In the genomic region with DNA sequence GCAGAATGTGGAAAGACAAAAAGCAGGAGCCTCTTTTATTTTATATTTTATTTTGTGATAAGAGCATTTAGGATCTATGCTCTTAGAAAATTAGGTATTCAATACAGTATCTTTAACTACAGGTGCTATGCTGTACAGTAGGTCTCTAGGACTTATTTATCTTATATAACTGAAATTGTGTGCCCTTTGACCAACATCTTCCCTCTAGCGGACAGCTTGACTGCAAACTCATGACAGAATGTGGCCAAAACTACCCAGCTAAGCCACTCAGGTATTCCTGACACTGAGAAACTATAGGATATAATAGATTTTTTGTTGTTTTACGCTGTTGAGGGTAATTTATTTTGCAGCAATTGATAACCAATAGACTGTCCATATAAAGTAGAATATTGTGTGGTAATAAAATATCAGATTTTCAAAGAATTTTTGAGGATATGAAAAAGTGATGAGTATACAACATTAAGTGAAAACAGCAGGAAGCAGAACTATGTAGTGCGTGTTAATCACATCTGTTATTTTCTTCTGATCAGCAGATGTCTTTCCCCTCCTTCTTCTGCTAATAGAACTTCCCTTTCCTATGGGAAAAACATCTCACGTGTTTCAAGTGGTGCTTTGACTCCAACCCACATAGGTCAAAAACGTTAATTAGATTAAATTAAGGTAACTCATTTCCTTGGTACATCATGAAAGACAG, we compare ENCODE assay signal across 20 cellular contexts.
DNase-seq lines count a peak whose midpoint lies in the region; ATAC-seq, FAIRE-seq and TF ChIP-seq lines count a peak whose summit lies in the region.
"Had no signal": no experiment of that assay in that cellular context is flagged by ENCODE, and none has a peak within 500 bp of the region (broad histone marks: within the 10 kb centered on the region; RNA-seq: fewer than 3 reads in every experiment).

No MANE protein-coding gene starts in this region.

- H3F3A ChIP-seq in PC-3 (ENCODE audit: low read length, unreplicated experiment), result no peaks in the 10 kb centered on the region

- CTCF ChIA-PET in PC-3 (lab: Charles Lee), result no interaction called here

- intact Hi-C loops in PC-3 (cut with micrococcal nuclease), result loop anchor here (10.0 kb wide), 1 partner anchor 1027 kb away; no protein-coding TSS in a partner anchor
- intact Hi-C loops in adrenal gland (cut with DNase I), result loop anchor here (10.0 kb wide), 3 partner anchors 67 to 877 kb away; partner anchors contain the start of gene SELENOP (in 1 of the 2)

- TF ChIP-seq POLR2A in adrenal gland (IDR thresholded peaks at IDR 0.05), result no peak

- H3K4me1 ChIP-seq in PC-3 (ENCODE audit: insufficient read depth, low read length) (peaks cover 5% of the 10 kb centered on the region), adrenal gland (replicated peaks in 1 of 2) (peaks cover 9 to 30% of the 10 kb centered on the region in 2 donors), small intestine (ENCODE audit: control insufficient read depth in 2 of 2, insufficient read depth in 1 of 2, low read depth in 1 of 2, low read length in 1 of 2) (peaks cover 5% of the 10 kb centered on the region in 2 donors)

- ATAC-seq in PC-3 (no peak), left lobe of liver (peak; percentile 68), GM18517 (IDR thresholded peaks at IDR 0.05; ENCODE audit: unreplicated experiment) (no peak), GM19023 (IDR thresholded peaks at IDR 0.05; ENCODE audit: unreplicated experiment) (no peak)
- ATAC-seq: CD8-positive, alpha-beta T cell had no signal

- H3K79me2 ChIP-seq in PC-3 (ENCODE audit: low read length), result no peaks in the 10 kb centered on the region

- H3K27me3 ChIP-seq in PC-3 (ENCODE audit: low read length) (no peaks in the 10 kb centered on the region), adrenal gland (no peaks in the 10 kb centered on the region), small intestine (ENCODE audit: control insufficient read depth in 2 of 2, insufficient read depth in 2 of 2, low read length in 2 of 2) (no peaks in the 10 kb centered on the region)
- H3K27me3 ChIP-seq: BLaER1 treated with 17β-estradiol and CSF1 and Interleukin-3, amounts not matched to agents 10 nM and 100 nM; Peyer's patch had no signal

- BruUV-seq in PC-3 (replicated peaks; lab: Mats Ljungman, UMichigan), result no TSS peak

- H4K20me1 ChIP-seq in PC-3 (ENCODE audit: low read length), result no peaks in the 10 kb centered on the region
- H4K20me1 ChIP-seq: BLaER1 treated with 17β-estradiol and CSF1 and Interleukin-3, amounts not matched to agents 10 nM and 100 nM had no signal

- H3K36me3 ChIP-seq in PC-3 (ENCODE audit: low read depth, low read length) (no peaks in the 10 kb centered on the region), adrenal gland (replicated peaks in 1 of 2) (no peaks in the 10 kb centered on the region), small intestine (ENCODE audit: control insufficient read depth in 2 of 2, insufficient read depth in 2 of 2, low read length in 2 of 2) (no peaks in the 10 kb centered on the region)
- H3K36me3 ChIP-seq: BLaER1 treated with 17β-estradiol and CSF1 and Interleukin-3, amounts not matched to agents 10 nM and 100 nM; Peyer's patch had no signal

- DNase-seq in PC-3 (no peak), adrenal gland (no peak), left lobe of liver (ENCODE audit: low spot score) (no peak), small intestine (peak; percentile 25), NCI-H1930 (lab: John Stamatoyannopoulos, UW) (no peak)
- DNase-seq: ACHN; Calu3; CD8-positive, alpha-beta T cell; DMS153; NCI-H1092; NCI-H1436 treated with DMSO at 0.1 percent for 48 hours; NCI-H2029; NCI-H345; NCI-H524 treated with DMSO at 0.1 percent for 48 hours; NCI-H82; Peyer's patch had no signal

- WGBS in adrenal gland, 4 donors, result 74 to 80% (median 79%) methylated on average over 5 of the region's 5 CpGs
- 71 to 82% (median 75%) methylated on average over 5 of the region's 5 CpGs for WGBS in small intestine, 3 donors

- TF ChIP-seq CTCF in PC-3 (conservative IDR thresholded peaks at IDR 0.05; ENCODE audit: low read depth, low read length) (peak; percentile 22; the same call in 1 of the 2 replicates), adrenal gland (IDR thresholded peaks at IDR 0.05) (no peak)

- H3K9ac ChIP-seq in PC-3 (ENCODE audit: low read length), result no peak overlapping the region

- H3K9me2 ChIP-seq in PC-3 (replicated peaks; ENCODE audit: low read length), result no peaks in the 10 kb centered on the region; the same call in 1 of the 2 replicates

- H3K4me3 ChIP-seq in PC-3 (ENCODE audit: low read length), result no peak overlapping the region
- no peak overlapping the region for H3K4me3 ChIP-seq in adrenal gland
- H3K4me3 ChIP-seq in small intestine (ENCODE audit: low read depth in 1 of 2, low read length in 2 of 2), result no peak overlapping the region
- H3K4me3 ChIP-seq: BLaER1 treated with 17β-estradiol and CSF1 and Interleukin-3, amounts not matched to agents 10 nM and 100 nM; Peyer's patch had no signal

- H2AFZ ChIP-seq in PC-3 (ENCODE audit: low read length), result no peak overlapping the region

- POLR2A ChIA-PET in PC-3 (lab: Charles Lee; ENCODE audit: unreplicated experiment), result interaction anchor here (0.6 kb wide), 1 partner anchor 225 kb away, joined by 3 read pairs; no protein-coding TSS in a partner anchor

- no peaks in the 10 kb centered on the region for H3K9me3 ChIP-seq in PC-3 (ENCODE audit: low read length)
- no peaks in the 10 kb centered on the region for H3K9me3 ChIP-seq in adrenal gland (replicated peaks in 1 of 3)
- no peaks in the 10 kb centered on the region for H3K9me3 ChIP-seq in small intestine (ENCODE audit: control insufficient read depth, low read depth)
- H3K9me3 ChIP-seq: BLaER1 treated with 17β-estradiol and CSF1 and Interleukin-3, amounts not matched to agents 10 nM and 100 nM; Peyer's patch had no signal

- no peak overlapping the region for H3K4me2 ChIP-seq in PC-3 (ENCODE audit: low read length)

- no peak overlapping the region for H3K27ac ChIP-seq in PC-3 (ENCODE audit: low read length)
- peak overlapping the region in 3 of 5 donors; percentile 2 to 57 (median 56) for H3K27ac ChIP-seq in adrenal gland
- no peak overlapping the region for H3K27ac ChIP-seq in small intestine (ENCODE audit: low read depth in 1 of 2, low read length in 1 of 2)
- H3K27ac ChIP-seq: Peyer's patch had no signal

- FAIRE-seq in small intestine (lab: Jason Lieb, UNC), result no peak
- FAIRE-seq: GM12891 had no signal

Comparison
In these comparisons a context has a peak if more than half of its experiments do, and no peak if none do; other contexts are left out.
1. H3K27ac ChIP-seq: peak in adrenal gland (3 of 5); none in PC-3 (single experiment) and small intestine (0 of 2).